Comparison of ENCODE assay signal across 13 cellular contexts in the genomic region with DNA sequence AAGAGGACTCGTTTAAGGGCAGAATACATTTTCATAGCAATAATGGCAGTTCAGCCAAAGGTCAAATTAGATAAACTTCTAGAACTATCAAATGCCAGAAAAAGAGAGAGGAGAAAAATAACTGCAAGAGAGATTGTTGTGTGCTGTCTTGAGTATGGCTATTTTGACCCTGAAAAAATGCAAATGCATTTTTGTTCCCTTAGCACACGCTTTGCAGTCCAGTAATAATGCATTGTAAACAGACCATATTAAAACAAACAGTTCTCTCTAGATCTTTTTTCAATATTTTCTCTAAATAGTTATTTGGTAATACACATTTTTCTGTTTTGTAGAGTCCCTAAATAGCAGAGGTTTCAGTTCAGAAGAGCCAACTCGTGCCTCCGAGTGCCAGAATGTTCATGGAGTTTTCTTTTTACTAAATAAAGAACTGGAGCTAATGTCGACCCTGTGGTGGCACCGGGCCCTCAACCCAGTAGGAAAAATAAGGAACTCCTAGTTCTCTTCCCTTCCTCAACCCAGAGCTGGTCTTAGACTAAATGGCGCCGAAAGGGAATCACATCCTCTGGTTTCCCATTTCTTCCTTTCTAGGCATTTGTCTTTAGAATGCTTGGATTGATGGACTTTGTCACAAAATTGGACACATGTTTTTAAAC.
"Had no signal": no experiment of that assay in that cellular context is flagged by ENCODE, and none has a peak within 500 bp of the region (broad histone marks: within the 10 kb centered on the region; RNA-seq: fewer than 3 reads in every experiment).

No MANE protein-coding gene starts in this region.

- H3K4me3 ChIP-seq: adrenal gland, body of pancreas, tibial nerve had no signal

- H3K4me1 ChIP-seq: adrenal gland, body of pancreas had no signal

- H3K27me3 ChIP-seq: adrenal gland, body of pancreas, tibial nerve had no signal

- H3K27ac ChIP-seq: body of pancreas, tibial nerve, WERI-Rb-1 had no signal

- H3K9me3 ChIP-seq: adrenal gland, body of pancreas had no signal

- ATAC-seq: activated T-cell treated with anti-CD3 and anti-CD28 coated beads, Interleukin-2, amount 50 U/mL, for 72 hours; body of pancreas; stimulated activated naive B cell treated with anti-CD40 and anti-IgM and Interleukin-4, amounts not matched to agents 10 μg/mL and 1 μg/mL and 100 μg/mL, for 72 hours had no signal

- DNase-seq: activated CD4-positive, alpha-beta T cell treated with anti-CD3 and anti-CD28 coated beads for 1 hour; activated CD4-positive, alpha-beta T cell treated with anti-CD3 and anti-CD28 coated beads, Interleukin-2, amount 50 U/mL, for 4 hours; activated gamma-delta T cell; activated T-cell treated with anti-CD3 and anti-CD28 coated beads, Interleukin-2, amount 50 U/mL, for 72 hours; adrenal gland; body of pancreas; occipital lobe; posterior cingulate gyrus; stimulated activated naive B cell treated with anti-CD40 and anti-IgM and Interleukin-4, amounts not matched to agents 10 μg/mL and 1 μg/mL and 100 μg/mL, for 72 hours; SW 1271; T-helper 2 cell; WERI-Rb-1 had no signal

- H3K36me3 ChIP-seq: adrenal gland, tibial nerve, WERI-Rb-1 had no signal
